Comparison of ENCODE assay signal across 8 cellular contexts in genomic region chr19:56120371-56121179, GRCh38. TPM values are rescaled to one million over a fixed set of nuclear protein-coding genes. Genes with fewer than 3 reads are reported as not detected.
A peak's percentile ranks its signal among the peaks of the same experiment; 100 is the strongest.
DNase-seq lines count a peak whose midpoint lies in the region; ATAC-seq and TF ChIP-seq lines count a peak whose summit lies in the region.

No MANE protein-coding gene starts in this region.

- DNase-seq in D341Med (ENCODE audit: low spot score): peak; percentile 96
- DNase-seq in Jurkat, Clone E6-1 (ENCODE audit: low read depth, low spot score): peak; percentile 63
- DNase-seq in SKM-1 treated with dmso at 0.1 percent for 144 hours (lab: John Stamatoyannopoulos, UW; ENCODE audit: unreplicated experiment): peak; percentile 48
- DNase-seq in activated naive CD8-positive, alpha-beta T cell treated with anti-CD3 and anti-CD28 coated beads, Interleukin-2, amount 50 U/mL, for 16 hours (ENCODE audit: low read depth, low spot score): peak; percentile 59
- peak; percentile 83 to 87 for DNase-seq in heart right ventricle
- peak; percentile 46 for DNase-seq in prostate gland (ENCODE audit: low spot score)

- H3K27me3 ChIP-seq in heart right ventricle: no peaks in the 10 kb centered on the region
- no peaks in the 10 kb centered on the region for H3K27me3 ChIP-seq in prostate gland (replicated peaks; ENCODE audit: insufficient read depth)

- H3K36me3 ChIP-seq in heart right ventricle (peaks cover 0 to 7% (median 0%) of the 10 kb centered on the region in 9 donors), prostate gland (no peaks in the 10 kb centered on the region), urinary bladder (ENCODE audit: insufficient read depth) (no peaks in the 10 kb centered on the region)

- TF ChIP-seq CTCF in heart right ventricle (IDR thresholded peaks at IDR 0.05): peak in 7 of 9 donors; percentile 17 to 44 (median 31)
- peak in 2 of 4 experiments; percentile 21 for TF ChIP-seq CTCF in prostate gland (IDR thresholded peaks at IDR 0.05)

- H3K9me3 ChIP-seq in heart right ventricle: no peaks in the 10 kb centered on the region
- H3K9me3 ChIP-seq in prostate gland: no peaks in the 10 kb centered on the region

- H3K4me1 ChIP-seq in heart right ventricle (peaks cover 21 to 53% (median 40%) of the 10 kb centered on the region in 9 donors), prostate gland (replicated peaks) (peaks cover 10% of the 10 kb centered on the region), urinary bladder (ENCODE audit: insufficient read depth) (peaks cover 4% of the 10 kb centered on the region)

- TF ChIP-seq POLR2A in prostate gland (IDR thresholded peaks at IDR 0.05): no peak

- 0 to 1% methylated on average over 38 to 89 of the region's 99 CpGs for WGBS in heart right ventricle, 2 donors
- WGBS in prostate gland: 2% methylated on average over 49 of the region's 99 CpGs
- under 1% methylated on average over 96 of the region's 99 CpGs for WGBS in urinary bladder

- intact Hi-C loops in heart right ventricle (cut with DNase I): loop anchor here in 4 of 10 donors (1.0 kb wide), 1 partner anchor 20 kb away; no protein-coding TSS in a partner anchor
- intact Hi-C loops in prostate gland (cut with DNase I): loop anchor here (2.0 kb wide), 1 partner anchor 20 kb away; the partner anchor contains the start of gene ZNF444

- H3K4me3 ChIP-seq in Jurkat, Clone E6-1 (ENCODE audit: low read length): peak overlapping the region; percentile 78
- H3K4me3 ChIP-seq in heart right ventricle (peak overlapping the region; percentile 63 to 93 (median 83)), prostate gland (peak overlapping the region; percentile 69 to 95), urinary bladder (ENCODE audit: low read depth, low read length) (peak overlapping the region; percentile 74)

- H3K27ac ChIP-seq in heart right ventricle (peak overlapping the region; percentile 94 to 100 (median 96)), prostate gland (peak overlapping the region; percentile 92 to 97), urinary bladder (ENCODE audit: low read depth) (peak overlapping the region; percentile 83)

- peak; percentile 12 for ATAC-seq in GM21447 (IDR thresholded peaks at IDR 0.05; ENCODE audit: unreplicated experiment)
- peak; percentile 34 to 69 (median 58) for ATAC-seq in heart right ventricle

RNA-seq across cellular contexts. Expression of gene ZNF787, which starts 0.5 kb away (rescaled TPM):
- polyA plus RNA-seq in Jurkat, Clone E6-1 (2012; ENCODE audit: insufficient read depth, insufficient read length): 17.8 TPM
- total RNA-seq in heart right ventricle: 10 to 100 TPM; 18.5 to 47.2 (median 25.7) TPM
- polyA plus RNA-seq in heart right ventricle: 10 to 100 TPM; 42.3 to 42.8 TPM
- 10 to 100 TPM; 28.2 to 47.5 TPM for total RNA-seq in prostate gland
- 13.3 TPM for total RNA-seq in urinary bladder
- 30.9 TPM for polyA plus RNA-seq in urinary bladder

RNA-seq across cellular contexts. Expression of gene ZNF444, which starts 20.5 kb away (rescaled TPM):
- 44.7 TPM for polyA plus RNA-seq in Jurkat, Clone E6-1 (2012; ENCODE audit: insufficient read depth, insufficient read length)
- total RNA-seq in heart right ventricle: 10 to 100 TPM; 15.1 to 25.1 (median 22.2) TPM
- 10 to 100 TPM; 22.8 to 25.6 TPM for polyA plus RNA-seq in heart right ventricle
- total RNA-seq in prostate gland: 100 to 1,000 TPM in 1 of 2 donors, 10 to 100 TPM in 1; 62.0 to 105 TPM
- 11.7 TPM for total RNA-seq in urinary bladder
- polyA plus RNA-seq in urinary bladder: 44.5 TPM

RNA-seq across cellular contexts. Expression of gene GALP, which starts 55.2 kb away (rescaled TPM):
- polyA plus RNA-seq in Jurkat, Clone E6-1 (2012; ENCODE audit: insufficient read depth, insufficient read length): not detected
- total RNA-seq in heart right ventricle (not detected), prostate gland (not detected), urinary bladder (not detected)
- polyA plus RNA-seq in heart right ventricle (not detected), urinary bladder (not detected)

Comparison
In these comparisons a context has a peak if more than half of its experiments do, and no peak if none do; other contexts are left out.
1. Peak in every context shown above with its lines: DNase-seq, ATAC-seq, H3K4me3 ChIP-seq and H3K27ac ChIP-seq.
2. DNase-seq: peak in every context shown above with its lines; median percentile 96 in D341Med; 85 in heart right ventricle; 63 in Jurkat, Clone E6-1; 59 in activated naive CD8-positive, alpha-beta T cell treated with anti-CD3 and anti-CD28 coated beads, Interleukin-2, amount 50 U/mL, for 16 hours; 48 in SKM-1 treated with dmso at 0.1 percent for 144 hours; 46 in prostate gland.